8 cellular contexts compared by ENCODE assay signal in genomic region chr9:91424403-91425176, GRCh38. TPM values are rescaled to one million over a fixed set of nuclear protein-coding genes. Genes with fewer than 3 reads are reported as not detected.
DNase-seq lines count a peak whose midpoint lies in the region; ATAC-seq and TF ChIP-seq lines count a peak whose summit lies in the region.

No MANE protein-coding gene starts in this region.

- DNase-seq in COLO668 (lab: John Stamatoyannopoulos, UW; ENCODE audit: unreplicated experiment) = peak; percentile 70
- peak; percentile 42 for DNase-seq in NCI-H146 (lab: John Stamatoyannopoulos, UW)
- DNase-seq in activated CD4-positive, alpha-beta T cell treated with anti-CD3 and anti-CD28 coated beads, Interleukin-2, amount 50 U/mL, for 1 hour = peak; percentile 36
- DNase-seq in dermis microvascular lymphatic vessel endothelial cell (ENCODE audit: low read depth in 2 of 2) = peak; percentile 58 to 77
- peak; percentile 91 to 95 for DNase-seq in left lung
- DNase-seq in stimulated activated CD4-positive, alpha-beta T cell treated with anti-CD3 and anti-CD28 coated beads, Interleukin-2, amount 100 ng/mL, for 4 hours (ENCODE audit: low read depth) = peak; percentile 68
- no peak for DNase-seq in NCI-H1694 (lab: John Stamatoyannopoulos, UW)

- ATAC-seq in GM21619 (IDR thresholded peaks at IDR 0.05; ENCODE audit: unreplicated experiment) (peak; percentile 9), left lung (peak; percentile 66)

- intact Hi-C loops in left lung (cut with DNase I) = loop anchor here in 1 of 2 donors (5.0 kb wide), 1 partner anchor 227 kb away; no protein-coding TSS in a partner anchor

- no peaks in the 10 kb centered on the region for H3K9me3 ChIP-seq in left lung

- peak overlapping the region; percentile 98 to 99 for H3K27ac ChIP-seq in left lung

- peaks cover 18 to 75% of the 10 kb centered on the region in 2 donors for H3K4me1 ChIP-seq in left lung

- TF ChIP-seq CTCF in left lung (IDR thresholded peaks at IDR 0.05) = no peak

- H3K4me3 ChIP-seq in left lung = peak overlapping the region; percentile 62 to 72

- H3K36me3 ChIP-seq in left lung = no peaks in the 10 kb centered on the region

- no peaks in the 10 kb centered on the region for H3K27me3 ChIP-seq in left lung

RNA-seq across cellular contexts. Expression of gene NFIL3, which starts 1.0 kb away (rescaled TPM):
- 3.0 and 3.9 TPM in 2 replicates for total RNA-seq in dermis microvascular lymphatic vessel endothelial cell
- total RNA-seq in left lung = 10 to 100 TPM; 27.8 to 46.4 TPM
